Comparison of ENCODE assay signal across 10 cellular contexts in genomic region chr12:26523708-26524150, GRCh38.
A peak's percentile ranks its signal among the peaks of the same experiment; 100 is the strongest.
DNase-seq lines count a peak whose midpoint lies in the region; ATAC-seq and TF ChIP-seq lines count a peak whose summit lies in the region.
"Had no signal": no experiment of that assay in that cellular context is flagged by ENCODE, and none has a peak within 500 bp of the region (broad histone marks: within the 10 kb centered on the region; RNA-seq: fewer than 3 reads in every experiment).

No MANE protein-coding gene starts in this region.

- H3K27ac Mint-ChIP-seq in progenitor cell of endocrine pancreas = no peak overlapping the region
- H3K27ac Mint-ChIP-seq: dendritic cell treated with granulocyte-macrophage colony-stimulating factor and Interleukin-4, amounts not matched to agents 40 ng/mL and 50 ng/mL, for 4 days had no signal

- DNase-seq in H4 (ENCODE audit: low spot score) (peak; percentile 39), Right ventricle myocardium inferior (ENCODE audit: missing footprints) (peak; percentile 90), putamen (ENCODE audit: low spot score) (peak; percentile 92), T-helper 2 cell (no peak), A172 (ENCODE audit: low spot score) (no peak), progenitor cell of endocrine pancreas (ENCODE audit: low spot score, unreplicated experiment) (no peak), HuH-7.5 (ENCODE audit: low spot score) (no peak)

- H3K4me3 Mint-ChIP-seq in progenitor cell of endocrine pancreas (ENCODE audit: low read depth) = no peak overlapping the region
- H3K4me3 Mint-ChIP-seq: dendritic cell treated with granulocyte-macrophage colony-stimulating factor and Interleukin-4, amounts not matched to agents 40 ng/mL and 50 ng/mL, for 4 days had no signal

- H3K36me3 Mint-ChIP-seq in progenitor cell of endocrine pancreas (ENCODE audit: insufficient read depth) = peaks cover 9% of the 10 kb centered on the region

- TF ChIP-seq CTCF in progenitor cell of endocrine pancreas (IDR thresholded peaks at IDR 0.05; ENCODE audit: unreplicated experiment) = no peak

- intact Hi-C loops in Right ventricle myocardium inferior (cut with DNase I) = loop anchor here (5.0 kb wide), 1 partner anchor 406 kb away; no protein-coding TSS in a partner anchor

- ATAC-seq in SK-N-SH treated with all-trans-retinoic acid at 6 μM for 48 hours = peak; percentile 71
- peak; percentile 98 for ATAC-seq in Right ventricle myocardium inferior
- ATAC-seq: HCT116 had no signal

- H3K9me3 Mint-ChIP-seq in progenitor cell of endocrine pancreas (ENCODE audit: low read depth) = peaks cover 10% of the 10 kb centered on the region

- H3K4me1 Mint-ChIP-seq in progenitor cell of endocrine pancreas (ENCODE audit: low read depth) = no peaks in the 10 kb centered on the region

- H3K27me3 Mint-ChIP-seq in progenitor cell of endocrine pancreas = no peaks in the 10 kb centered on the region
- H3K27me3 Mint-ChIP-seq: dendritic cell treated with granulocyte-macrophage colony-stimulating factor and Interleukin-4, amounts not matched to agents 40 ng/mL and 50 ng/mL, for 4 days had no signal

TF ChIP-seq in SK-N-SH treated with all-trans-retinoic acid at 6 μM for 48 hours, 23 proteins besides CTCF, POLR2A, EP300 and RAD21:
- TF ChIP-seq SNAI2 (CRISPR knock-in tag; IDR thresholded peaks at IDR 0.05) (peak; percentile 58; the same call in 1 of the 2 replicates), TCF4 (CRISPR knock-in tag; IDR thresholded peaks at IDR 0.05; ENCODE audit: borderline replicate concordance) (peak; percentile 82; the same call in 1 of the 2 replicates), PPARA (CRISPR knock-in tag; IDR thresholded peaks at IDR 0.05; ENCODE audit: borderline replicate concordance) (no peak), TSHZ2 (CRISPR knock-in tag; IDR thresholded peaks at IDR 0.05) (peak; percentile 68; the same call in 1 of the 2 replicates), POU6F1 (CRISPR knock-in tag; IDR thresholded peaks at IDR 0.05; ENCODE audit: borderline replicate concordance, low read depth) (no peak), ZFP3 (CRISPR knock-in tag; IDR thresholded peaks at IDR 0.05) (0 out of 2 replicates have a peak, but pooled peaks have one; percentile 40), ZNF70 (CRISPR knock-in tag; IDR thresholded peaks at IDR 0.05) (0 out of 2 replicates have a peak, but pooled peaks have one; percentile 7), GLIS3 (CRISPR knock-in tag; IDR thresholded peaks at IDR 0.05) (no peak), ZC3H10 (CRISPR knock-in tag; IDR thresholded peaks at IDR 0.05) (no peak), ARNTL (CRISPR knock-in tag; IDR thresholded peaks at IDR 0.05; ENCODE audit: borderline replicate concordance, low read depth) (peak; percentile 99), ZNF8 (CRISPR knock-in tag; IDR thresholded peaks at IDR 0.05) (peak; percentile 57; the same call in 1 of the 2 replicates), ZNF565 (CRISPR knock-in tag; conservative IDR thresholded peaks at IDR 0.05; ENCODE audit: low read depth) (0 out of 2 replicates have a peak, but pooled peaks have one; percentile 14), ISL1 (CRISPR knock-in tag; IDR thresholded peaks at IDR 0.05) (peak; percentile 66)

Comparison
In these comparisons a context has a peak if more than half of its experiments do, and no peak if none do; other contexts are left out.
1. DNase-seq: peak in H4 (single experiment), Right ventricle myocardium inferior (single experiment) and putamen (single experiment); none in T-helper 2 cell (0 of 5), A172 (single experiment), progenitor cell of endocrine pancreas (single experiment) and HuH-7.5 (single experiment).